13 cellular contexts compared by ENCODE assay signal in genomic region chr14:38125484-38125912, GRCh38.
DNase-seq lines count a peak whose midpoint lies in the region; ATAC-seq and TF ChIP-seq lines count a peak whose summit lies in the region.
"Had no signal": no experiment of that assay in that cellular context is flagged by ENCODE, and none has a peak within 500 bp of the region (broad histone marks: within the 10 kb centered on the region; RNA-seq: fewer than 3 reads in every experiment).

No MANE protein-coding gene starts in this region.

- no peaks in the 10 kb centered on the region for H3K4me1 Mint-ChIP-seq in nephron

- no peaks in the 10 kb centered on the region for H3K27me3 ChIP-seq in OCI-LY1 (ENCODE audit: insufficient read depth, low read length)
- H3K27me3 ChIP-seq: neutrophil had no signal

- ATAC-seq in HG03196 (IDR thresholded peaks at IDR 0.05; ENCODE audit: unreplicated experiment): no peak
- ATAC-seq: Right ventricle myocardium inferior had no signal

- no peaks in the 10 kb centered on the region for H3K9me2 ChIP-seq in OCI-LY1 (ENCODE audit: low read depth, low read length)

- no peak overlapping the region for H2AFZ ChIP-seq in OCI-LY1 (ENCODE audit: low read length)

- H3K9me3 Mint-ChIP-seq in nephron: peaks cover 2% of the 10 kb centered on the region
- H3K9me3 Mint-ChIP-seq: CD8-positive, alpha-beta memory T cell had no signal

- TF ChIP-seq CTCF in OCI-LY1 (IDR thresholded peaks at IDR 0.05; ENCODE audit: low read length) (no peak), nephron (IDR thresholded peaks at IDR 0.05; ENCODE audit: unreplicated experiment in 3 of 3) (no peak)

- H3K9ac ChIP-seq in OCI-LY1 (ENCODE audit: low read length): peak overlapping the region; percentile 84

- H3K27ac ChIP-seq in OCI-LY1 (ENCODE audit: low read depth, low read length, poor library complexity, severe bottlenecking): peak overlapping the region; percentile 100
- H3K27ac ChIP-seq: neutrophil had no signal

- no peak overlapping the region for H3K4me3 Mint-ChIP-seq in nephron
- H3K4me3 Mint-ChIP-seq: CD8-positive, alpha-beta memory T cell had no signal

- peak overlapping the region; percentile 10 for H3K4me3 ChIP-seq in OCI-LY1 (ENCODE audit: low read depth, low read length, poor library complexity, severe bottlenecking)

- H4K20me1 ChIP-seq in OCI-LY1 (ENCODE audit: insufficient read depth, low read length): no peaks in the 10 kb centered on the region

- no peaks in the 10 kb centered on the region for H3K79me2 ChIP-seq in OCI-LY1 (ENCODE audit: insufficient read depth, low read length)

- H3K4me2 ChIP-seq in OCI-LY1 (ENCODE audit: low read length): peak overlapping the region; percentile 76

- H3K27ac Mint-ChIP-seq in nephron: peak overlapping the region in 2 of 3 experiments; percentile 21 to 72

- no peaks in the 10 kb centered on the region for H3K36me3 Mint-ChIP-seq in nephron (ENCODE audit: low read depth)
- H3K36me3 Mint-ChIP-seq: CD8-positive, alpha-beta memory T cell had no signal

- H3K9me3 ChIP-seq in OCI-LY1 (ENCODE audit: low read length): no peaks in the 10 kb centered on the region
- H3K9me3 ChIP-seq: neutrophil had no signal

- peaks cover 4% of the 10 kb centered on the region for H3K27me3 Mint-ChIP-seq in nephron (ENCODE audit: low read depth)
- H3K27me3 Mint-ChIP-seq: CD8-positive, alpha-beta memory T cell had no signal

- peaks cover 8% of the 10 kb centered on the region; the same call in 1 of the 2 replicates for H3F3A ChIP-seq in OCI-LY1 (ENCODE audit: insufficient read depth, low read length)

- H3K4me1 ChIP-seq in OCI-LY1 (ENCODE audit: insufficient read depth, low read length, severe bottlenecking): peaks cover 100% of the 10 kb centered on the region

- H3K36me3 ChIP-seq in OCI-LY1 (ENCODE audit: insufficient read depth, low read length): no peaks in the 10 kb centered on the region
- H3K36me3 ChIP-seq: neutrophil had no signal

- DNase-seq in DMS153 (lab: John Stamatoyannopoulos, UW) (peak; percentile 99), NCI-H1436 (lab: John Stamatoyannopoulos, UW) (peak; percentile 83), nucleus accumbens (lab: John Stamatoyannopoulos, UW) (no peak), hypothalamus (lab: John Stamatoyannopoulos, UW) (no peak)
- no peak for DNase-seq in stimulated activated CD4-positive, alpha-beta T cell treated with anti-CD3 and anti-CD28 coated beads, Interleukin-2, amount 100 ng/mL, for 48 hours
- DNase-seq: foreskin fibroblast, MV-4-11 had no signal

Comparison
In these comparisons a context has a peak if more than half of its experiments do, and no peak if none do; other contexts are left out.
1. DNase-seq: peak in DMS153 (single experiment) and NCI-H1436 (single experiment); none in nucleus accumbens (0 of 56), stimulated activated CD4-positive, alpha-beta T cell treated with anti-CD3 and anti-CD28 coated beads, Interleukin-2, amount 100 ng/mL, for 48 hours (0 of 2) and hypothalamus (0 of 51).